ENCODE assay signal across 8 cellular contexts in the genomic region with DNA sequence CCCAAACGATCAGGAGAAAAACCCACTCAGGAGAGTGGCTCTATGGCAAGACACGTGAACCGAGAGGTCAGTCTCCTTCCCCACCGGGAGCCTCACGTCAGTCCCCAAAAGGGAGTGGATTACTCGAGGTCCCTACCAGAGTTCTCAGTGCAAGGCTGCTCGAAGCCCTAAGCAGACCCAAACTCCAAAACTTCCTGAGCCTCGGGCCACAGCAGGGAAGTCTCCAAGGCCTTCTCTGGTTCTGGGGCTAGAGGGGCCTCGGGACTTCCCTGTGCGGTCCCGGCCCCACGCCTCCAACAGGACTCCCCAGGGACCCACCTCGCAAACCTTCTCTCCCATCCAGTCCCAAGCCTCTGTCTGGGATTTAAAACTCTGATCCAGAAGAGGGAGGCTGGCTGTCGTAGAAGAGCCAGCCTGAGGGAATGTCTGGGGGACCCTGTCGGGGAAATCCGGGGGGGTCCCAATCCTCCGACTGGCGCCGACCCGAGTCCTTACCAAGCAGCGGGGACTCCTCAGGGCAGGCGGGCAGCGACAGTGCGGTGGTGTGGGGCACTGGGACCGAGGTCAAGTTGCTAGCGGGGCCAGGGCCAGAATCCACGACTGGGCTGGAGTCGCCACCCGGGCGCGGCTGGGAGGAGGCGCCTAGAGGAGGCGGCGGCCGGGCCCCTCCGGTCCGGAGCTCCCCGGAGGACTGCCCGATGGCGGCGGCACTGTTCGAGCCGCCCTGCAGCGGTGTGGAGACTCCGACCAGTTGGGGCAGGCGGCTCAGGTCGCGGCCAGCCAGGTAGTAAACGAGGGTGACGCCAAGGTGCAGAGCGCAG. TPM values are rescaled to one million over a fixed set of nuclear protein-coding genes. Genes with fewer than 3 reads are reported as not detected.
A peak's percentile ranks its signal among the peaks of the same experiment; 100 is the strongest.
DNase-seq lines count a peak whose midpoint lies in the region; ATAC-seq and TF ChIP-seq lines count a peak whose summit lies in the region.

No MANE protein-coding gene starts in this region.

- peak overlapping the region; percentile 67 for H3K27ac ChIP-seq in temporal lobe (ENCODE audit: low read depth, low read length)

- H3K27me3 Mint-ChIP-seq in brain, result peaks cover 8% of the 10 kb centered on the region

- no peaks in the 10 kb centered on the region for H3K9me3 Mint-ChIP-seq in brain

- H3K36me3 ChIP-seq in NT2/D1 (ENCODE audit: insufficient read depth, insufficient read length, low read length), result no peaks in the 10 kb centered on the region

- H3K4me3 ChIP-seq in GM12875 (ENCODE audit: low read depth, low read length) (peak overlapping the region; percentile 83), NT2/D1 (ENCODE audit: insufficient read length, low read depth) (peak overlapping the region; percentile 79)

- H3K27me3 ChIP-seq in NT2/D1 (ENCODE audit: insufficient read depth, insufficient read length), result peaks cover 19% of the 10 kb centered on the region

- peak overlapping the region; percentile 58 to 96 (median 85) for H3K27ac Mint-ChIP-seq in brain

- H3K4me1 ChIP-seq in NT2/D1 (ENCODE audit: insufficient read depth, insufficient read length), result peaks cover 8% of the 10 kb centered on the region

- peak overlapping the region; percentile 92 for H3K9ac ChIP-seq in NT2/D1 (ENCODE audit: insufficient read length, low read depth)

- TF ChIP-seq CTCF in GM12875 (IDR thresholded peaks at IDR 0.05; ENCODE audit: borderline replicate concordance, insufficient read depth, low read depth, low read length), result no peak
- TF ChIP-seq CTCF in brain (conservative IDR thresholded peaks at IDR 0.05), result no peak

- H3K4me1 Mint-ChIP-seq in brain, result peaks cover 53% of the 10 kb centered on the region

- ATAC-seq in HG02610 (IDR thresholded peaks at IDR 0.05; ENCODE audit: unreplicated experiment) (peak; percentile 3), left lobe of liver (peak; percentile 25)

- H3K36me3 Mint-ChIP-seq in brain, result no peaks in the 10 kb centered on the region

- H3K9me3 ChIP-seq in NT2/D1 (ENCODE audit: insufficient read depth, low read length), result no peaks in the 10 kb centered on the region

- peak overlapping the region; percentile 82 to 92 (median 86) for H3K4me3 Mint-ChIP-seq in brain

- DNase-seq in NT2/D1 (ENCODE audit: low read depth, low spot score) (no peak), left lobe of liver (ENCODE audit: low spot score) (no peak), LoVo (ENCODE audit: low spot score) (no peak)
- no peak for DNase-seq in activated CD4-positive, CD25-positive, alpha-beta regulatory T cell (lab: John Stamatoyannopoulos, UW)

RNA-seq across cellular contexts. Expression of a gene that starts 0.7 kb away (rescaled TPM):
- polyA plus RNA-seq in brain (ENCODE audit: insufficient read depth, low read depth, low replicate concordance), result 16.7 TPM
- 48.2 TPM for total RNA-seq in left lobe of liver
- 2.2 TPM for total RNA-seq in temporal lobe

Comparison
In these comparisons a context has a peak if more than half of its experiments do, and no peak if none do; other contexts are left out.
1. RNA of a gene that starts 0.7 kb away (total RNA-seq): 48.2 TPM in left lobe of liver (single experiment); 2.2 TPM in temporal lobe (single experiment); every median in the first group is over 10 times any median in the second.